Comparison of ENCODE assay signal across 15 cellular contexts in the genomic region with DNA sequence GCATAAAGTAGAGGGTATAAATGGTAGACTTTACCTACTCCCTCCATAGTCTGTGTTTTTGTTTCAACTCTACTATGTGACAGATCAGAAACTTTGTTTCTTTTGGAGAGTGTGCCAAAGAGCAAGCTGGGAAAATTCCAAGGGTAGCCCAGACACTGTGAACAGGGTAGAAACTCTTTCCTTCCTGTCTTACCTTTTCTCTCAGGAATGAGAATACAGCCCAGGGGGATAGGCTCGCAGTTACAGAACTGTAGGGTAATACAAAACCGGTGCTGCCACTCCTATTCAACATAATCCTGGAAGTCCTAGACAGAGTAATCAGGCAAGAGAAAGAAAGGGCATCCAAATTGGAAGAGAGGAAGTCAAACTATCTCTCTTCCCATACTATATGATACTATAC.
A peak's percentile ranks its signal among the peaks of the same experiment; 100 is the strongest.
DNase-seq lines count a peak whose midpoint lies in the region; ATAC-seq and TF ChIP-seq lines count a peak whose summit lies in the region.
"Had no signal": no experiment of that assay in that cellular context is flagged by ENCODE, and none has a peak within 500 bp of the region (broad histone marks: within the 10 kb centered on the region; RNA-seq: fewer than 3 reads in every experiment).

No MANE protein-coding gene starts in this region.

- intact Hi-C loops in PC-9 (cut with micrococcal nuclease; ENCODE audit: unreplicated experiment) (no loop called here), left ventricle myocardium inferior (cut with micrococcal nuclease) (no loop called here)

- no peaks in the 10 kb centered on the region; the same call in 1 of the 2 replicates for H3F3A ChIP-seq in PC-9 (ENCODE audit: insufficient read depth, low read depth)

- POLR2A ChIA-PET in PC-9 (lab: Charles Lee; ENCODE audit: unreplicated experiment) (no interaction called here), RWPE1 (lab: Yijun Ruan, JAX; ENCODE audit: low non-redundant PET) (no interaction called here)

- H3K36me3 ChIP-seq in PC-9 (ENCODE audit: low read depth) (no peaks in the 10 kb centered on the region), left ventricle myocardium inferior (no peaks in the 10 kb centered on the region)

- no peaks in the 10 kb centered on the region for H3K27me3 ChIP-seq in PC-9 (ENCODE audit: insufficient read depth, low read depth)
- no peaks in the 10 kb centered on the region for H3K27me3 ChIP-seq in left ventricle myocardium inferior (ENCODE audit: low read depth)

- no peaks in the 10 kb centered on the region for H3K9me2 ChIP-seq in PC-9 (ENCODE audit: insufficient read depth)

- H4K20me1 ChIP-seq in PC-9 (ENCODE audit: insufficient read depth) = no peaks in the 10 kb centered on the region

- BruUV-seq in PC-9 (replicated peaks; lab: Mats Ljungman, UMichigan) = no TSS peak

- no peaks in the 10 kb centered on the region for H3K79me2 ChIP-seq in PC-9 (ENCODE audit: low read depth)

- DNase-seq in KG1 (lab: John Stamatoyannopoulos, UW) (peak; percentile 22), PC-9 (no peak), islet precursor cell (peak; percentile 66), left ventricle myocardium inferior (no peak), RWPE1 (ENCODE audit: low spot score) (no peak)
- DNase-seq: C1 segment of cervical spinal cord; Calu3; CD4-positive, alpha-beta memory T cell; COR-L47; DMS53; DMS79 treated with DMSO at 0.1 percent for 48 hours; GM23248; H7; HCEC 1CT had no signal

- H3K27ac ChIP-seq in PC-9 = peak overlapping the region; percentile 22
- H3K27ac ChIP-seq in left ventricle myocardium inferior (replicated peaks) = no peak overlapping the region
- no peak overlapping the region for H3K27ac ChIP-seq in RWPE1
- H3K27ac ChIP-seq: GM23248 had no signal

- no peak for TF ChIP-seq CTCF in PC-9 (conservative IDR thresholded peaks at IDR 0.05)
- no peak for TF ChIP-seq CTCF in left ventricle myocardium inferior (IDR thresholded peaks at IDR 0.05; ENCODE audit: borderline replicate concordance)
- TF ChIP-seq CTCF in RWPE1 (conservative IDR thresholded peaks at IDR 0.05; ENCODE audit: low read depth) = no peak

- peaks cover 8% of the 10 kb centered on the region; the same call in 1 of the 2 replicates for H3K9me3 ChIP-seq in PC-9 (ENCODE audit: insufficient read depth, low read depth)
- H3K9me3 ChIP-seq in left ventricle myocardium inferior (replicated peaks) = peaks cover 11% of the 10 kb centered on the region

- no peak for ATAC-seq in GM19023 (IDR thresholded peaks at IDR 0.05; ENCODE audit: unreplicated experiment)

- H3K4me3 ChIP-seq in PC-9 = no peak overlapping the region
- H3K4me3 ChIP-seq in left ventricle myocardium inferior = no peak overlapping the region
- H3K4me3 ChIP-seq: GM23248 had no signal

- no peak overlapping the region for H2AFZ ChIP-seq in PC-9
- H2AFZ ChIP-seq: GM23248 had no signal

- H3K4me1 ChIP-seq in PC-9 (replicated peaks; ENCODE audit: insufficient read depth) = peaks cover 8% of the 10 kb centered on the region; the same call in 1 of the 2 replicates
- H3K4me1 ChIP-seq in left ventricle myocardium inferior = no peaks in the 10 kb centered on the region

- CTCF ChIA-PET in PC-9 (lab: Charles Lee) (no interaction called here), RWPE1 (lab: Yijun Ruan, JAX) (no interaction called here)

- H3K4me2 ChIP-seq in PC-9 = peak overlapping the region; percentile 20

Comparison
In these comparisons a context has a peak if more than half of its experiments do, and no peak if none do; other contexts are left out.
1. DNase-seq: peak in KG1 (single experiment) and islet precursor cell (single experiment); none in PC-9 (0 of 2), left ventricle myocardium inferior (single experiment) and RWPE1 (single experiment).